Comparison of ENCODE assay signal across 8 cellular contexts in genomic region chr18:3593381-3593903, GRCh38.
DNase-seq lines count a peak whose midpoint lies in the region; ATAC-seq and TF ChIP-seq lines count a peak whose summit lies in the region.

No MANE protein-coding gene starts in this region.

- H2BK20ac ChIP-seq in IMR-90 (ENCODE audit: low read depth, low read length) = peak overlapping the region; percentile 88

- H3K4me1 ChIP-seq in IMR-90 (ENCODE audit: control insufficient read depth, insufficient read depth, low read length) = peaks cover 29% of the 10 kb centered on the region

- peak overlapping the region; percentile 89 for H2AFZ ChIP-seq in IMR-90 (replicated peaks; ENCODE audit: low read length, poor library complexity)

- peak overlapping the region; percentile 81 for H3K23ac ChIP-seq in IMR-90 (ENCODE audit: low read depth, low read length)

- H3K9me3 Mint-ChIP-seq in activated naive CD4-positive, alpha-beta T cell treated with anti-CD3 and anti-CD28 coated beads, Interleukin-2, amount 10 ng/mL, durations not matched to agents 7 days and 5 days = no peaks in the 10 kb centered on the region

- H3K56ac ChIP-seq in IMR-90 (ENCODE audit: extremely low read depth, insufficient read depth, low read length) = peak overlapping the region; percentile 95

- no peaks in the 10 kb centered on the region for H4K20me1 ChIP-seq in IMR-90 (ENCODE audit: insufficient read depth, low read length)

- H4K5ac ChIP-seq in IMR-90 (ENCODE audit: low read depth, low read length) = peak overlapping the region; percentile 63

- no CpG with 5 or more reads among the region's 11 CpGs for WGBS in IMR-90 (ENCODE audit: extremely low coverage in 2 of 2, insufficient read length in 1 of 2), 2 experiments

- peaks cover 6% of the 10 kb centered on the region; the same call in 1 of the 2 replicates for H3K36me3 ChIP-seq in IMR-90 (ENCODE audit: control insufficient read depth, insufficient read depth, low read length)

- TF ChIP-seq CTCF in IMR-90 (conservative IDR thresholded peaks at IDR 0.05; ENCODE audit: low read depth, low read length) (no peak), VCaP (conservative IDR thresholded peaks at IDR 0.05) (no peak), fibroblast of pulmonary artery (IDR thresholded peaks at IDR 0.05; ENCODE audit: low read length, missing control alignments) (no peak), GM10248 (IDR thresholded peaks at IDR 0.05; ENCODE audit: control extremely low read depth, extremely low read depth, low read depth, missing control alignments) (no peak)

- peak overlapping the region; percentile 89 for H4K91ac ChIP-seq in IMR-90 (ENCODE audit: insufficient read depth, low read depth, low read length)

- H2BK5ac ChIP-seq in IMR-90 (ENCODE audit: low read depth, low read length, poor library complexity, severe bottlenecking) = peak overlapping the region; percentile 87

- peaks cover 17% of the 10 kb centered on the region for H3K9me1 ChIP-seq in IMR-90 (ENCODE audit: insufficient read depth, low read length)

- dilution Hi-C loops in IMR-90 (cut with HindIII; ENCODE audit: low sequenced_read_pairs, unreplicated experiment) = no loop called here

- H3K4me3 ChIP-seq in IMR-90 (ENCODE audit: insufficient read depth, low read depth, low read length) (peak overlapping the region; percentile 1; the same call in 1 of the 2 replicates), fibroblast of pulmonary artery (replicated peaks; ENCODE audit: low read depth, low read length) (peak overlapping the region; percentile 66)

- POLR2A ChIA-PET in IMR-90 (lab: Charles Lee; ENCODE audit: unreplicated experiment) (interaction anchor here (0.5 to 3.2 kb wide), 6 partner anchors 8 to 144 kb away, joined by 3 to 26 read pairs (median 4); no protein-coding TSS in a partner anchor), GM10248 (lab: Yijun Ruan, JAX) (no interaction called here)

- H3K27me3 Mint-ChIP-seq in activated naive CD4-positive, alpha-beta T cell treated with anti-CD3 and anti-CD28 coated beads, Interleukin-2, amount 10 ng/mL, durations not matched to agents 7 days and 5 days = no peaks in the 10 kb centered on the region

- no peak; the same call in 1 of the 2 replicates for TF ChIP-seq RAD21 in IMR-90 (IDR thresholded peaks at IDR 0.05; ENCODE audit: low read length)

- H3K4ac ChIP-seq in IMR-90 (ENCODE audit: low read depth, low read length) = peak overlapping the region; percentile 93

- H3K18ac ChIP-seq in IMR-90 (ENCODE audit: low read depth, low read length) = peak overlapping the region; percentile 74

- peak overlapping the region; percentile 83 for H3K27ac ChIP-seq in IMR-90 (ENCODE audit: insufficient read depth, low read length)
- H3K27ac ChIP-seq in VCaP = peak overlapping the region; percentile 86

- H3K4me3 Mint-ChIP-seq in activated naive CD4-positive, alpha-beta T cell treated with anti-CD3 and anti-CD28 coated beads, Interleukin-2, amount 10 ng/mL, durations not matched to agents 7 days and 5 days = peak overlapping the region; percentile 84

- peak overlapping the region; percentile 99 for H3K27ac Mint-ChIP-seq in activated naive CD4-positive, alpha-beta T cell treated with anti-CD3 and anti-CD28 coated beads, Interleukin-2, amount 10 ng/mL, durations not matched to agents 7 days and 5 days

- peak; percentile 33 for DNase-seq in activated naive CD4-positive, alpha-beta T cell treated with anti-CD3 and anti-CD28 coated beads, Interleukin-2, amount 10 ng/mL, durations not matched to agents 7 days and 5 days
- DNase-seq in activated naive CD4-positive, alpha-beta T cell (lab: John Stamatoyannopoulos, UW) = no peak
- DNase-seq in IMR-90 (peak; percentile 87), fibroblast of pulmonary artery (ENCODE audit: low read depth) (peak; percentile 91), nucleus accumbens (lab: John Stamatoyannopoulos, UW) (peak in 32 of 56 donors; percentile 14 to 87 (median 78)), GM10248 (ENCODE audit: extremely low spot score) (no peak), HPDE6-E6E7 (ENCODE audit: extremely low spot score) (no peak)

- H3K4me2 ChIP-seq in IMR-90 (ENCODE audit: low read depth, low read length) = peak overlapping the region; percentile 78

- peak overlapping the region; percentile 74 for H2AK5ac ChIP-seq in IMR-90 (ENCODE audit: low read depth, low read length)

- intact Hi-C loops in IMR-90 (cut with micrococcal nuclease) = loop anchor here (5.0 kb wide), 1 partner anchor 274 kb away; no protein-coding TSS in a partner anchor

- no TSS peak for BruUV-seq in IMR-90 (replicated peaks; lab: Mats Ljungman, UMichigan)

- H3K9ac ChIP-seq in IMR-90 (ENCODE audit: low read depth, low read length) = peak overlapping the region; percentile 69

- peak; percentile 22 for ATAC-seq in IMR-90 (ENCODE audit: low read depth)

- H4K8ac ChIP-seq in IMR-90 (ENCODE audit: low read depth in 2 of 2, low read length in 2 of 2) = peak overlapping the region; percentile 33 to 88

- peak overlapping the region; percentile 93 for H2BK120ac ChIP-seq in IMR-90 (ENCODE audit: low read depth, low read length)

- peak overlapping the region; percentile 85 for H3K14ac ChIP-seq in IMR-90 (replicated peaks; ENCODE audit: low read depth, low read length)

- TF ChIP-seq POLR2A in IMR-90 (IDR thresholded peaks at IDR 0.05; ENCODE audit: low read depth, low read length) = no peak; the same call in none of the 2 replicates

- no peaks in the 10 kb centered on the region for H3K27me3 ChIP-seq in IMR-90 (ENCODE audit: control insufficient read depth, insufficient read depth, low read length)

- H3K36me3 Mint-ChIP-seq in activated naive CD4-positive, alpha-beta T cell treated with anti-CD3 and anti-CD28 coated beads, Interleukin-2, amount 10 ng/mL, durations not matched to agents 7 days and 5 days = peaks cover 31% of the 10 kb centered on the region

- H2AK9ac ChIP-seq in IMR-90 (replicated peaks; ENCODE audit: low read depth, low read length, poor library complexity) = peak overlapping the region; percentile 4

- H2BK15ac ChIP-seq in IMR-90 (ENCODE audit: low read depth, low read length) = peak overlapping the region; percentile 78; the same call in 2 of the 3 replicates

- in situ Hi-C loops in IMR-90 (cut with MboI; ENCODE audit: low sequenced_read_pairs) = loop anchor here (10.0 kb wide), 1 partner anchor 71 kb away; no protein-coding TSS in a partner anchor

- peaks cover 8 to 52% of the 10 kb centered on the region in 2 experiments for H3K79me1 ChIP-seq in IMR-90 (ENCODE audit: low read depth in 1 of 2, low read length in 2 of 2)

- H3K9me3 ChIP-seq in IMR-90 (ENCODE audit: control insufficient read depth, insufficient read depth, low read length) = no peaks in the 10 kb centered on the region

- CTCF ChIA-PET in activated naive CD4-positive, alpha-beta T cell treated with anti-CD3 and anti-CD28 coated beads, Interleukin-2, amount 10 ng/mL, durations not matched to agents 7 days and 5 days (lab: Charles Lee) = interaction anchor here (0.6 to 4.7 kb wide), 12 partner anchors 8 to 311 kb away, joined by 3 to 88 read pairs (median 11); no protein-coding TSS in a partner anchor
- CTCF ChIA-PET in IMR-90 (lab: Yijun Ruan, JAX) = interaction anchor here (0.6 to 3.8 kb wide), 12 partner anchors 8 to 296 kb away, joined by 3 to 33 read pairs (median 4); no protein-coding TSS in a partner anchor
- CTCF ChIA-PET in GM10248 (lab: Yijun Ruan, JAX) = interaction anchor here (0.6 to 5.9 kb wide), 29 partner anchors 9 to 347 kb away, joined by 3 to 62 read pairs (median 4); partner anchors contain the start of gene MYL12A

- H3K4me1 Mint-ChIP-seq in activated naive CD4-positive, alpha-beta T cell treated with anti-CD3 and anti-CD28 coated beads, Interleukin-2, amount 10 ng/mL, durations not matched to agents 7 days and 5 days = peaks cover 55% of the 10 kb centered on the region

TF ChIP-seq in IMR-90, 13 proteins besides CTCF, POLR2A, EP300 and RAD21:
- TF ChIP-seq FOS (IDR thresholded peaks at IDR 0.05; ENCODE audit: low read depth, low read length) (peak; percentile 58), USF2 (IDR thresholded peaks at IDR 0.05; ENCODE audit: low read depth, low read length) (no peak)
TF ChIP-seq in IMR-90: peak in this region for 1.

Comparison
In these comparisons a context has a peak if more than half of its experiments do, and no peak if none do; other contexts are left out.
1. DNase-seq: peak in activated naive CD4-positive, alpha-beta T cell treated with anti-CD3 and anti-CD28 coated beads, Interleukin-2, amount 10 ng/mL, durations not matched to agents 7 days and 5 days (single experiment), IMR-90 (single experiment), fibroblast of pulmonary artery (single experiment) and nucleus accumbens (32 of 56); none in activated naive CD4-positive, alpha-beta T cell (0 of 4), GM10248 (single experiment) and HPDE6-E6E7 (single experiment).